ENCODE assay signal across 10 cellular contexts in genomic region chr15:67185621-67186225, GRCh38.
A peak's percentile ranks its signal among the peaks of the same experiment; 100 is the strongest.
DNase-seq lines count a peak whose midpoint lies in the region; ATAC-seq and TF ChIP-seq lines count a peak whose summit lies in the region.
"Had no signal": no experiment of that assay in that cellular context is flagged by ENCODE, and none has a peak within 500 bp of the region (broad histone marks: within the 10 kb centered on the region; RNA-seq: fewer than 3 reads in every experiment).

No MANE protein-coding gene starts in this region.

- ATAC-seq in gastrocnemius medialis (peak; percentile 31 to 39), GM18909 (IDR thresholded peaks at IDR 0.05; ENCODE audit: poor library complexity, unreplicated experiment) (no peak)
- ATAC-seq: SK-N-SH treated with all-trans-retinoic acid at 6 μM for 48 hours had no signal

- H3K9me3 ChIP-seq in esophagus (ENCODE audit: control insufficient read depth in 2 of 2, insufficient read depth in 1 of 2, low read depth in 1 of 2, low read length in 1 of 2), result peaks cover 0 to 2% of the 10 kb centered on the region in 2 donors
- no peaks in the 10 kb centered on the region for H3K9me3 ChIP-seq in gastrocnemius medialis

- DNase-seq in DMS 273 (lab: John Stamatoyannopoulos, UW; ENCODE audit: unreplicated experiment) (peak; percentile 67), NCI-H2171 treated with DMSO at 0.1 percent for 48 hours (lab: John Stamatoyannopoulos, UW) (peak; percentile 71), gastrocnemius medialis (peak; percentile 81 to 86), HuH-7 (ENCODE audit: low spot score) (no peak), glutamatergic neuron (no peak)
- no peak for DNase-seq in activated CD4-positive, alpha-beta T cell treated with anti-CD3 and anti-CD28 coated beads for 4 hours
- DNase-seq: stimulated activated CD4-positive, alpha-beta T cell treated with anti-CD3 and anti-CD28 coated beads, Interleukin-2, amount 100 ng/mL, for 24 hours had no signal

- H3K27ac Mint-ChIP-seq in glutamatergic neuron (ENCODE audit: unreplicated experiment), result no peak overlapping the region

- H3K4me3 Mint-ChIP-seq in glutamatergic neuron (ENCODE audit: unreplicated experiment), result no peak overlapping the region

- H3K4me1 Mint-ChIP-seq in glutamatergic neuron (ENCODE audit: low read depth, unreplicated experiment), result no peaks in the 10 kb centered on the region

- no peak for TF ChIP-seq CTCF in gastrocnemius medialis (IDR thresholded peaks at IDR 0.05 in 4 of 5, conservative IDR thresholded peaks at IDR 0.05 in 1 of 5)
- TF ChIP-seq CTCF in glutamatergic neuron (IDR thresholded peaks at IDR 0.05; ENCODE audit: partially characterized antibody, unreplicated experiment), result no peak

- H3K4me1 ChIP-seq in esophagus (ENCODE audit: control insufficient read depth in 2 of 2, insufficient read depth in 2 of 2, low read length in 1 of 2), result peaks cover 3 to 22% of the 10 kb centered on the region in 2 donors
- H3K4me1 ChIP-seq in gastrocnemius medialis, result peaks cover 77 to 84% of the 10 kb centered on the region in 2 donors

- no peaks in the 10 kb centered on the region for H3K27me3 ChIP-seq in esophagus (ENCODE audit: control insufficient read depth in 1 of 2, insufficient read depth in 2 of 2, low read length in 2 of 2)
- H3K27me3 ChIP-seq in gastrocnemius medialis, result no peaks in the 10 kb centered on the region

- in situ Hi-C loops in gastrocnemius medialis (cut with MboI; ENCODE audit: low sequenced_read_pairs in 4 of 4), result loop anchor here in 2 of 4 donors (5.0 kb wide), 3 partner anchors 58 to 113 kb away; no protein-coding TSS in a partner anchor

- peak overlapping the region; percentile 28 to 64 for H3K27ac ChIP-seq in esophagus (ENCODE audit: low read depth in 2 of 2, low read length in 1 of 2)
- H3K27ac ChIP-seq in gastrocnemius medialis, result peak overlapping the region; percentile 91 to 99 (median 96)

- WGBS in esophagus, 2 donors, result 65 to 70% methylated on average over 9 of the region's 9 CpGs

- H3K4me3 ChIP-seq in esophagus (ENCODE audit: low read depth in 1 of 2, low read length in 2 of 2), result no peak overlapping the region
- no peak overlapping the region for H3K4me3 ChIP-seq in gastrocnemius medialis

- TF ChIP-seq POLR2A in gastrocnemius medialis (IDR thresholded peaks at IDR 0.05), result peak; percentile 18 to 62

- H3K36me3 ChIP-seq in esophagus (ENCODE audit: control insufficient read depth in 2 of 2, insufficient read depth in 2 of 2, low read length in 1 of 2) (peaks cover 14 to 58% of the 10 kb centered on the region in 2 donors), gastrocnemius medialis (peaks cover 0 to 6% of the 10 kb centered on the region in 2 donors)

- H3K27me3 Mint-ChIP-seq in glutamatergic neuron (ENCODE audit: unreplicated experiment), result no peaks in the 10 kb centered on the region

- no peaks in the 10 kb centered on the region for H3K9me3 Mint-ChIP-seq in glutamatergic neuron (ENCODE audit: unreplicated experiment)

- intact Hi-C loops in gastrocnemius medialis (cut with DNase I; ENCODE audit: low total_unique reads), result loop anchor here (1.0 to 10.0 kb wide), 2 partner anchors 17 to 1089 kb away; partner anchors contain the start of gene FEM1B

- peaks cover 4% of the 10 kb centered on the region for H3K36me3 Mint-ChIP-seq in glutamatergic neuron (ENCODE audit: unreplicated experiment)

Comparison
In these comparisons a context has a peak if more than half of its experiments do, and no peak if none do; other contexts are left out.
1. DNase-seq: peak in DMS 273 (single experiment), NCI-H2171 treated with DMSO at 0.1 percent for 48 hours (single experiment) and gastrocnemius medialis (2 of 2); none in HuH-7 (single experiment), glutamatergic neuron (single experiment) and activated CD4-positive, alpha-beta T cell treated with anti-CD3 and anti-CD28 coated beads for 4 hours (0 of 2).